Comparison of ENCODE assay signal across 8 cellular contexts in the genomic region with DNA sequence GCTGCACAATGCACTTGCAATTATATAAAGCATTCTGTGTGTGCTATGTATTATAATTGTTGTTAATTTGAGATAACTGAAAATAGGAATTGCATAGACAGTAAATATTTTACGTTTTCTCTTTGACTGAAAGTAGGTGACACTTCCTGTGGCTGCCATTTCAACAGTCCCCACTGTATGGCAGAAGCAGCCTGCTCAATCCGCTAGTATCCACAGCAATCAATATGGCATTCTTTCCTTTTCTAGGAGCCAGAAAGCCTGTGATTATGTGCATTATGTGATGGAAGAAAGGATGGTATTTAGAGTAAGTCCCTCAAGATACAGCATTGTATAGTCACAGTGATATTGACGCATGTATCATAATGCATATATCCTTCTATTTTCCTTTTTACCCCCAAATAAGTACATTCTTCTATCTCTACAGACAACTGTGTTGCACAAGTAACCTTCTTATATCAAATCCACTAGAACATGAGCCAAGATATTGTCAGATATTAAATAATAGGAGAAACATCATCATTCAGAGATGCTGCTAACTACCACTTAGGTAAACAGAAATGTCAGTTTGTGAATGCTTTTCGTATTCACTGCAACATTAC. TPM values are rescaled to one million over a fixed set of nuclear protein-coding genes. Genes with fewer than 3 reads are reported as not detected.
DNase-seq lines count a peak whose midpoint lies in the region; ATAC-seq and TF ChIP-seq lines count a peak whose summit lies in the region.

No MANE protein-coding gene starts in this region.

- in situ Hi-C loops in GM23248 (cut with MboI): loop anchor here (25.0 kb wide), 1 partner anchor 334 kb away; a partner anchor contains a TSS

- H3K4me3 ChIP-seq in AG04449 (ENCODE audit: low read depth, low read length) (no peak overlapping the region), GM23248 (no peak overlapping the region), OCI-LY3 (ENCODE audit: low read length) (0 out of 2 replicates have a peak overlapping the region, but pooled peaks have one; percentile 36), fibroblast of villous mesenchyme (ENCODE audit: low read depth, low read length) (no peak overlapping the region), testis (no peak overlapping the region)

- H3K9me2 ChIP-seq in GM23248 (ENCODE audit: insufficient read depth): no peaks in the 10 kb centered on the region

- H3K27ac ChIP-seq in GM23248 (no peak overlapping the region), OCI-LY3 (ENCODE audit: low read length) (no peak overlapping the region), testis (no peak overlapping the region)

- no peaks in the 10 kb centered on the region for H3K36me3 ChIP-seq in GM23248 (ENCODE audit: low read depth)
- no peaks in the 10 kb centered on the region for H3K36me3 ChIP-seq in OCI-LY3 (replicated peaks; ENCODE audit: low read depth, low read length)
- H3K36me3 ChIP-seq in testis (ENCODE audit: low read depth, missing control alignments): no peaks in the 10 kb centered on the region

- WGBS in GM23248 (ENCODE audit: low coverage in 1 of 2, low lambda C conversion rate in 2 of 2, missing lambda C conversion rate in 2 of 2), 2 experiments: 76 to 77% methylated on average over 4 of the region's 4 CpGs
- 57 to 71% methylated on average over 4 of the region's 4 CpGs for WGBS in testis, 2 donors

- no peak overlapping the region for H2AFZ ChIP-seq in GM23248
- H2AFZ ChIP-seq in OCI-LY3 (ENCODE audit: low read depth, low read length): no peak overlapping the region

- ATAC-seq in GM18498 (IDR thresholded peaks at IDR 0.05; ENCODE audit: unreplicated experiment) (no peak), HG02840 (IDR thresholded peaks at IDR 0.05; ENCODE audit: low FRiP score, unreplicated experiment) (no peak), GM18861 (IDR thresholded peaks at IDR 0.05; ENCODE audit: unreplicated experiment) (no peak)

- no peak for DNase-seq in AG04449 (ENCODE audit: low read depth, low spot score)
- peak; percentile 28 for DNase-seq in GM23248
- DNase-seq in fibroblast of villous mesenchyme (ENCODE audit: low read depth): peak; percentile 42
- DNase-seq in testis: peak; percentile 65

- CTCF ChIA-PET in AG04449 (lab: Yijun Ruan, JAX): interaction anchor here (1.0 to 1.7 kb wide), 2 partner anchors 529 to 545 kb away, joined by 3 to 6 read pairs; no protein-coding TSS in a partner anchor

- H3K27me3 ChIP-seq in GM23248 (replicated peaks; ENCODE audit: insufficient read depth) (no peaks in the 10 kb centered on the region; the same call in 1 of the 2 replicates), OCI-LY3 (ENCODE audit: low read depth, low read length) (no peaks in the 10 kb centered on the region), testis (no peaks in the 10 kb centered on the region)

- H3K9me3 ChIP-seq in GM23248 (ENCODE audit: low read depth) (no peaks in the 10 kb centered on the region), OCI-LY3 (ENCODE audit: insufficient read depth, low read length) (no peaks in the 10 kb centered on the region), testis (no peaks in the 10 kb centered on the region)

- H3K4me2 ChIP-seq in GM23248 (ENCODE audit: unreplicated experiment): no peak overlapping the region
- H3K4me2 ChIP-seq in OCI-LY3 (ENCODE audit: low read length): peak overlapping the region; percentile 57

- H3K4me1 ChIP-seq in GM23248 (ENCODE audit: insufficient read depth): 0 out of 2 replicates have a peak, but pooled peaks cover 3% of the 10 kb centered on the region
- peaks cover 37% of the 10 kb centered on the region for H3K4me1 ChIP-seq in OCI-LY3 (ENCODE audit: low read length)
- H3K4me1 ChIP-seq in testis: no peaks in the 10 kb centered on the region

- H3K79me2 ChIP-seq in GM23248 (ENCODE audit: insufficient read depth) (no peaks in the 10 kb centered on the region), OCI-LY3 (ENCODE audit: low read length) (no peaks in the 10 kb centered on the region)

- H4K20me1 ChIP-seq in GM23248 (ENCODE audit: insufficient read depth) (no peaks in the 10 kb centered on the region), OCI-LY3 (ENCODE audit: insufficient read depth, low read length) (no peaks in the 10 kb centered on the region)

- no peak for TF ChIP-seq POLR2A in testis (IDR thresholded peaks at IDR 0.05)

- POLR2A ChIA-PET in AG04449 (lab: Yijun Ruan, JAX): no interaction called here

- intact Hi-C loops in testis (cut with DNase I; ENCODE audit: low total_unique reads): no loop called here

- TF ChIP-seq CTCF in AG04449 (IDR thresholded peaks at IDR 0.05; ENCODE audit: insufficient read depth, low read length, missing control alignments) (peak; percentile 42), OCI-LY3 (IDR thresholded peaks at IDR 0.05; ENCODE audit: low read depth, low read length) (peak; percentile 76), fibroblast of villous mesenchyme (IDR thresholded peaks at IDR 0.05; ENCODE audit: insufficient read depth, low read depth, low read length) (peak; percentile 66), testis (IDR thresholded peaks at IDR 0.05) (peak; percentile 33 to 67 (median 61))

- H3K9ac ChIP-seq in GM23248: no peak overlapping the region
- H3K9ac ChIP-seq in OCI-LY3 (ENCODE audit: low read length): no peak overlapping the region; the same call in 1 of the 2 replicates

- no peaks in the 10 kb centered on the region for H3F3A ChIP-seq in GM23248 (ENCODE audit: insufficient read depth)

RNA-seq across cellular contexts. Expression of a gene that starts 59.7 kb away (rescaled TPM):
- total RNA-seq in GM23248 (2014; rRNA removed; shearing (Covaris generic)): not detected in 2 replicates
- polyA plus RNA-seq in GM23248 (2016; fragmentation: Nextera tagmentation; extraction: Ambion mirVana) (not detected in 2 replicates), testis (ENCODE audit: insufficient read depth, low read depth, low replicate concordance) (35.8 TPM)
- total RNA-seq in fibroblast of villous mesenchyme (not detected in 2 replicates), testis (10 to 100 TPM; 15.0 to 18.2 TPM)

Comparison
In these comparisons a context has a peak if more than half of its experiments do, and no peak if none do; other contexts are left out.
1. RNA of a gene that starts 59.7 kb away (total RNA-seq): 15.0 to 18.2 TPM in testis; not detected in GM23248 and not detected in fibroblast of villous mesenchyme; every median in the first group is over 10 times any median in the second.
2. Peak in every context shown above with its lines, with median percentiles within 50 percentile points of each other: CTCF ChIP-seq.